ENCODE assay signal across 17 cellular contexts in the genomic region with DNA sequence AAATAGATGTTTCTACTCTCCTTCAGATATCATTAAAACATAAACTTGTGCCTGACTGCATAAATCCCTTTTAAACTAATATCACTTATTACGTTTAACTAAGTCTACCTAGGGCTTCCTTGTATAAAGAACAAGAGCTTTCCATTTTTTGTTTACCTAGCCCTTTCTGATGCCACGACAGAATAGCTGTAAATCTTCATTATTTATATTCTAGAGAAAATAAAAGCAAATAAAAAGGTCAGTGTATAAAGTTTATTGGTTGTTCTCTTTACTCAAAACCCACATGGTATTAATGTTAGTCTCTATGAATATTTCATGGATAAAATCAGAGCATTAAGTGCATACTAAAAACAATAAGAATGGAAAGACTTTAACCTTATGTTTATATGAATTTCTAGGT.
DNase-seq lines count a peak whose midpoint lies in the region; TF ChIP-seq lines count a peak whose summit lies in the region.
"Had no signal": no experiment of that assay in that cellular context is flagged by ENCODE, and none has a peak within 500 bp of the region (broad histone marks: within the 10 kb centered on the region; RNA-seq: fewer than 3 reads in every experiment).

No MANE protein-coding gene starts in this region.

- DNase-seq in DMS153 (lab: John Stamatoyannopoulos, UW): peak; percentile 21
- no peak for DNase-seq in DMS153 treated with DMSO at 0.1 percent for 48 hours (lab: John Stamatoyannopoulos, UW; ENCODE audit: unreplicated experiment)
- DNase-seq in NCI-H510A treated with DMSO at 0.1 percent for 48 hours (lab: John Stamatoyannopoulos, UW): peak; percentile 28
- DNase-seq in NCI-H510A (lab: John Stamatoyannopoulos, UW): no peak
- DNase-seq in activated naive CD4-positive, alpha-beta T cell (lab: John Stamatoyannopoulos, UW): no peak
- DNase-seq: CD4-positive, CD25-positive, alpha-beta regulatory T cell; CD8-positive, alpha-beta memory T cell; DMS 273 treated with DMSO at 0.1 percent for 48 hours; EL; GDM1; GM23248; H7; HCEC 1CT had no signal

- no peak for TF ChIP-seq CTCF in VCaP (conservative IDR thresholded peaks at IDR 0.05)

- peak overlapping the region; percentile 73 for H3K27ac ChIP-seq in VCaP
- H3K27ac ChIP-seq: 22Rv1, BLaER1, C4-2B, GM23248 had no signal

Comparison
In these comparisons a context has a peak if more than half of its experiments do, and no peak if none do; other contexts are left out.
1. DNase-seq: peak in DMS153 (single experiment) and NCI-H510A treated with DMSO at 0.1 percent for 48 hours (single experiment); none in DMS153 treated with DMSO at 0.1 percent for 48 hours (single experiment), NCI-H510A (single experiment) and activated naive CD4-positive, alpha-beta T cell (0 of 4).